Comparison of ENCODE assay signal across 17 cellular contexts in the genomic region with DNA sequence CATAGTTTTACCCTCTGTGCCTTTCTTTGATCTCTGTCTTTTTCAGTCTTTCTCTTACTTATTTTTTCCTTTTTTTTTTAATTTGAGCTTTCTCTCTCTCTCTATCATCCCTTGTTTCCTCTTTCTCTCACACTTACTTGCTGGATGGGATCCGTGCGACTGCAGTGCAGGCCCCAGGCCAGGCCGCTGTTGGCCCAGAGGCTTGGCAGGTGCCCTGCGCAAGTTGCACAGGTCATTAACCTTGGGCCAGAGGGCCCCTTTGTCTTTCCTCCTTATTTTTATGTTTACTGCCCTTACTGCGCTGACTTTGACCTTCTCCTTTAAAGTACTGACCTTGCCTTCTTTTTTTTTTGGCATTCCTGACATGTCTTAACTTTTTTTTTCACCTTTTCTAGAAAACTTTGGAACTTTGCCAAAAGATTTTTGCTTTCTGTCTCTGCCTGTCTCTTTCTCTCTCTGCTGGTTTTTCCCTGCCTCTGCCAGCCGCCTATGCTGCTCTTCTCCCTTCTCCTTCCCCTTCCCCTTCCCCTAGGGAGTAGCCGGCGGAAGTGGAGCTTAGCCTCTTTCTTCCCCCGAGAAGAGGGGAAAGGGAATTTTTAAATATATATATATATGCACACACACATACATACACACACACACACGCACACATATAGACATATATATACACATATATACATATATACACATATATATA. TPM values are rescaled to one million over a fixed set of nuclear protein-coding genes. Genes with fewer than 3 reads are reported as not detected.
DNase-seq lines count a peak whose midpoint lies in the region; ATAC-seq and TF ChIP-seq lines count a peak whose summit lies in the region.
"Had no signal": no experiment of that assay in that cellular context is flagged by ENCODE, and none has a peak within 500 bp of the region (broad histone marks: within the 10 kb centered on the region; RNA-seq: fewer than 3 reads in every experiment).

No MANE protein-coding gene starts in this region.

- peaks cover 43% of the 10 kb centered on the region for H3K27me3 Mint-ChIP-seq in nephron progenitor cell (ENCODE audit: low read depth, poor library complexity)

- DNase-seq in H7, result peak; percentile 62
- peak; percentile 24 to 72 (median 48) for DNase-seq in adrenal gland
- DNase-seq in kidney tubule cell (ENCODE audit: low spot score), result peak; percentile 35
- DNase-seq in nephron progenitor cell, result peak; percentile 56
- no peak for DNase-seq in NCI-H1930 (lab: John Stamatoyannopoulos, UW)
- DNase-seq: CD8-positive, alpha-beta memory T cell; DMS79 treated with DMSO at 0.1 percent for 48 hours; MG63; NCI-H1105; NCI-H1694; NCI-H510A; NCI-H774; PC-9 had no signal

- peaks cover 33% of the 10 kb centered on the region for H3K4me1 Mint-ChIP-seq in nephron progenitor cell
- H3K4me1 Mint-ChIP-seq: CD8-positive, alpha-beta memory T cell had no signal

- no peaks in the 10 kb centered on the region for H3K9me3 ChIP-seq in adrenal gland (replicated peaks in 1 of 3)
- H3K9me3 ChIP-seq: MG63 had no signal

- intact Hi-C loops in adrenal gland (cut with DNase I), result no loop called here

- H3K36me3 ChIP-seq in H7 (replicated peaks; ENCODE audit: control insufficient read depth, insufficient read depth, low read length) (no peaks in the 10 kb centered on the region), adrenal gland (replicated peaks in 1 of 2) (no peaks in the 10 kb centered on the region)
- H3K36me3 ChIP-seq: BLaER1, MG63 had no signal

- no peaks in the 10 kb centered on the region for H3K9me3 Mint-ChIP-seq in nephron progenitor cell

- peak overlapping the region; percentile 33 for H3K27ac Mint-ChIP-seq in nephron progenitor cell
- H3K27ac Mint-ChIP-seq: CD8-positive, alpha-beta memory T cell had no signal

- ATAC-seq in HG03159 (IDR thresholded peaks at IDR 0.05; ENCODE audit: unreplicated experiment) (no peak), GM19324 (IDR thresholded peaks at IDR 0.05; ENCODE audit: low FRiP score, unreplicated experiment) (no peak)

- no peaks in the 10 kb centered on the region for H3K36me3 Mint-ChIP-seq in nephron progenitor cell (ENCODE audit: low read depth)
- H3K36me3 Mint-ChIP-seq: CD8-positive, alpha-beta memory T cell had no signal

- H3K27ac ChIP-seq in adrenal gland, result no peak overlapping the region
- H3K27ac ChIP-seq: BLaER1, PC-9 had no signal

- TF ChIP-seq CTCF in adrenal gland (IDR thresholded peaks at IDR 0.05) (no peak), nephron progenitor cell (IDR thresholded peaks at IDR 0.05) (no peak)

- 42 to 59% (median 46%) methylated on average over 9 to 10 of the region's 10 CpGs for WGBS in adrenal gland, 4 donors

- peak overlapping the region; percentile 43 for H3K4me3 Mint-ChIP-seq in nephron progenitor cell
- H3K4me3 Mint-ChIP-seq: CD8-positive, alpha-beta memory T cell had no signal

- H3K4me1 ChIP-seq in adrenal gland (replicated peaks in 1 of 2), result peaks cover 4 to 6% of the 10 kb centered on the region in 2 donors
- H3K4me1 ChIP-seq: BLaER1 had no signal

- H3K4me3 ChIP-seq in H7 (ENCODE audit: insufficient read depth, low read depth, low read length) (no peak overlapping the region), adrenal gland (no peak overlapping the region)
- H3K4me3 ChIP-seq: BLaER1, MG63, PC-9 had no signal

- TF ChIP-seq POLR2A in adrenal gland (IDR thresholded peaks at IDR 0.05), result no peak

- H3K27me3 ChIP-seq in H7 (ENCODE audit: control insufficient read depth, insufficient read depth, low read length), result peaks cover 4% of the 10 kb centered on the region; the same call in 1 of the 2 replicates
- no peaks in the 10 kb centered on the region for H3K27me3 ChIP-seq in adrenal gland
- H3K27me3 ChIP-seq: BLaER1, MG63 had no signal

RNA-seq across cellular contexts. Expression of gene CDH4, which starts 59.7 kb away (rescaled TPM):
- total RNA-seq in H7 (2014; rRNA removed; shearing (Covaris generic)), result 3.9 and 6.1 TPM in 2 replicates
- total RNA-seq in adrenal gland, result under 1 TPM in 5 of 8 donors, not detected in 3; 0.08 to 0.53 (median 0.13) TPM
- polyA plus RNA-seq in adrenal gland, result under 1 TPM; 0.11 to 0.40 (median 0.20) TPM
- total RNA-seq: CD8-positive, alpha-beta memory T cell; PC-9; SK-MEL-5 had no signal

Comparison
In these comparisons a context has a peak if more than half of its experiments do, and no peak if none do; other contexts are left out.
1. DNase-seq: peak in H7 (single experiment), adrenal gland (7 of 7), kidney tubule cell (single experiment) and nephron progenitor cell (single experiment); none in NCI-H1930 (0 of 2).